Comparison of ENCODE assay signal across 18 cellular contexts in genomic region chr1:157270705-157271274, GRCh38.
DNase-seq lines count a peak whose midpoint lies in the region; ATAC-seq, FAIRE-seq and TF ChIP-seq lines count a peak whose summit lies in the region.
"Had no signal": no experiment of that assay in that cellular context is flagged by ENCODE, and none has a peak within 500 bp of the region (broad histone marks: within the 10 kb centered on the region; RNA-seq: fewer than 3 reads in every experiment).

No MANE protein-coding gene starts in this region.

- H3K4me3 ChIP-seq in K562: no peak overlapping the region
- H3K4me3 ChIP-seq in thyroid gland (replicated peaks in 1 of 3): no peak overlapping the region
- no peak overlapping the region for H3K4me3 ChIP-seq in right lobe of liver

- no peak for TF ChIP-seq RAD21 in K562 (CRISPR knock-in tag; conservative IDR thresholded peaks at IDR 0.05 in 1 of 2, IDR thresholded peaks at IDR 0.05 in 1 of 2)

- H3K4me2 ChIP-seq in K562 (ENCODE audit: insufficient read depth, low read length): no peak overlapping the region
- H3K4me2 ChIP-seq: KMS-11 had no signal

- H2AFZ ChIP-seq in K562 (ENCODE audit: low read depth, low read length): no peak overlapping the region

- DNase-seq in NCI-H1417 (lab: John Stamatoyannopoulos, UW) (peak in 2 of 3 experiments; percentile 1 to 10), NCI-H1417 treated with DMSO at 0.1 percent for 48 hours (lab: John Stamatoyannopoulos, UW) (no peak), NCI-H1105 (lab: John Stamatoyannopoulos, UW) (peak; percentile 5), K562 (ENCODE audit: extremely low read depth in 1 of 4, low spot score in 3 of 4) (no peak), thyroid gland (peak; percentile 60 to 63), dermis blood vessel endothelial cell (no peak), right lobe of liver (no peak)
- DNase-seq: C1 segment of cervical spinal cord, COR-L47, NCI-H1092 treated with DMSO at 0.1 percent for 48 hours, NCI-H2029 treated with DMSO at 0.1 percent for 48 hours, SHP77 had no signal

- H3K9me1 ChIP-seq in K562 (ENCODE audit: control insufficient read depth, insufficient read depth, low read length): no peaks in the 10 kb centered on the region

- POLR2A ChIA-PET in K562 (lab: Yijun Ruan, JAX): interaction anchor here (1.2 kb wide), 1 partner anchor 9 kb away, joined by 6 read pairs; no protein-coding TSS in a partner anchor

- H3K9ac ChIP-seq in K562 (ENCODE audit: insufficient read depth in 1 of 2, low read depth in 2 of 2, low read length in 2 of 2): no peak overlapping the region
- H3K9ac ChIP-seq: KMS-11 had no signal

- no peaks in the 10 kb centered on the region for H3K27me3 ChIP-seq in K562 (ENCODE audit: control insufficient read depth in 2 of 2, insufficient read depth in 2 of 2, low read length in 2 of 2)
- no peaks in the 10 kb centered on the region for H3K27me3 ChIP-seq in thyroid gland
- H3K27me3 ChIP-seq in right lobe of liver: no peaks in the 10 kb centered on the region

- H3K4me1 ChIP-seq in K562 (replicated peaks in 1 of 2; ENCODE audit: control insufficient read depth in 2 of 2, insufficient read depth in 2 of 2, low read length in 2 of 2): peaks cover 13 to 41% of the 10 kb centered on the region in 2 experiments
- H3K4me1 ChIP-seq in thyroid gland: peaks cover 0 to 7% of the 10 kb centered on the region in 2 donors
- H3K4me1 ChIP-seq in right lobe of liver: peaks cover 0 to 5% (median 0%) of the 10 kb centered on the region in 4 donors

- H3K36me3 ChIP-seq in K562 (ENCODE audit: control insufficient read depth, insufficient read depth, low read length) (no peaks in the 10 kb centered on the region), thyroid gland (no peaks in the 10 kb centered on the region), right lobe of liver (no peaks in the 10 kb centered on the region)

- no peaks in the 10 kb centered on the region for H3K79me2 ChIP-seq in K562 (ENCODE audit: control insufficient read depth, insufficient read depth, low read length)

- CTCF ChIA-PET in K562 (lab: Yijun Ruan, JAX; ENCODE audit: low intra/inter-chr PET ratio): no interaction called here

- TF ChIP-seq CTCF in K562 (IDR thresholded peaks at IDR 0.05 in 2 of 3, conservative IDR thresholded peaks at IDR 0.05 in 1 of 3; ENCODE audit: insufficient read depth in 2 of 3, low read depth in 1 of 3, low read length in 3 of 3): no peak
- TF ChIP-seq CTCF in thyroid gland (IDR thresholded peaks at IDR 0.05): no peak
- no peak for TF ChIP-seq CTCF in right lobe of liver (IDR thresholded peaks at IDR 0.05)

- no peak for FAIRE-seq in K562 (lab: Jason Lieb, UNC)

- ATAC-seq in K562 (no peak), GM21423 (IDR thresholded peaks at IDR 0.05; ENCODE audit: unreplicated experiment) (no peak), right lobe of liver (no peak)
- ATAC-seq: HCT116, Panc1, SK-N-SH treated with all-trans-retinoic acid at 6 μM for 48 hours had no signal

- no TSS peak for BruUV-seq in K562 (replicated peaks; lab: Mats Ljungman, UMichigan)

- no peaks in the 10 kb centered on the region for H4K20me1 ChIP-seq in K562 (replicated peaks; ENCODE audit: control insufficient read depth, insufficient read depth, low read length)

- in situ Hi-C loops in K562 (cut with MboI): no loop called here

- TF ChIP-seq POLR2A in K562 (conservative IDR thresholded peaks at IDR 0.05) (no peak), thyroid gland (IDR thresholded peaks at IDR 0.05) (no peak), right lobe of liver (IDR thresholded peaks at IDR 0.05) (no peak)

- 71% methylated on average over 4 of the region's 4 CpGs for WGBS in K562 (ENCODE audit: insufficient coverage, low coverage, missing lambda C conversion rate)
- WGBS in thyroid gland, 2 donors: 65 to 72% methylated on average over 4 of the region's 4 CpGs
- 19% methylated on average over 2 of the region's 4 CpGs for WGBS in right lobe of liver (ENCODE audit: insufficient coverage, low coverage, low lambda C conversion rate, missing lambda C conversion rate)

- TF ChIP-seq EP300 in K562 (IDR thresholded peaks at IDR 0.05; ENCODE audit: low read length): no peak

- H3K9me3 ChIP-seq in K562 (replicated peaks; ENCODE audit: control insufficient read depth, insufficient read depth, low read depth, low read length): no peaks in the 10 kb centered on the region
- H3K9me3 ChIP-seq in thyroid gland: no peaks in the 10 kb centered on the region
- no peaks in the 10 kb centered on the region for H3K9me3 ChIP-seq in right lobe of liver

- intact Hi-C loops in K562 (cut with micrococcal nuclease) (no loop called here), thyroid gland (cut with DNase I) (no loop called here), right lobe of liver (cut with DNase I) (no loop called here)

- H3K27ac ChIP-seq in K562 (ENCODE audit: extremely low read depth, low read depth, low read length) (no peak overlapping the region), thyroid gland (no peak overlapping the region), right lobe of liver (no peak overlapping the region)
- H3K27ac ChIP-seq: 22Rv1, KMS-11 had no signal

TF ChIP-seq in K562, 482 proteins besides CTCF, POLR2A, EP300 and RAD21:
- TF ChIP-seq NFIC (IDR thresholded peaks at IDR 0.05) (peak; percentile 89), NFIX (CRISPR knock-in tag; IDR thresholded peaks at IDR 0.05; ENCODE audit: low read depth) (peak; percentile 43; the same call in 1 of the 2 replicates), TBL1XR1 (IDR thresholded peaks at IDR 0.05; ENCODE audit: low read length in 2 of 2) (no peak), SREBF1 (IDR thresholded peaks at IDR 0.05; ENCODE audit: borderline replicate concordance, low read depth, low read length) (no peak)

Comparison
In these comparisons a context has a peak if more than half of its experiments do, and no peak if none do; other contexts are left out.
1. DNase-seq: peak in NCI-H1417 (2 of 3), NCI-H1105 (single experiment) and thyroid gland (2 of 2); none in NCI-H1417 treated with DMSO at 0.1 percent for 48 hours (single experiment), K562 (0 of 4), dermis blood vessel endothelial cell (single experiment) and right lobe of liver (0 of 3).